In the genomic region with DNA sequence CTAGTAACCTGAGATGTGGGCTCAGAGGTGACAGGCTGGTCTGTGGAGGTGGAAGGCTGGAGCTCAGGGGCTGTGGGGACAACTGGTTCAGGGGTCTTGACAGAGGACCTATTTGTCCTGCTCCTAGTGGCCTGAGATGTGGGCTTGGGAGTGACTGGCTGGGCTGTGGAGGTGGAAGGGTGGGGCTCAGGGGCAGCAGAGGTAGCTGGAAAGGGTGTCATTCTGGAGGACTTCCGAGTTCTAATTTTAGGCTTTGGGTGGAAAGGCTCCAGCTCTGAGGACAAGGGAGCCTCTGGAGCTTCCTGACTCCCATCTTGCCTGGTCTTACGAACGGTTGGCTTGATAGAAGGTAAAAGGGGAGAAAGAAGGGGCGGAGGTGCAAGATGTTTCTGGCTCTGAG, we compare ENCODE assay signal across 20 cellular contexts. TPM values are rescaled to one million over a fixed set of nuclear protein-coding genes. Genes with fewer than 3 reads are reported as not detected.
DNase-seq lines count a peak whose midpoint lies in the region; ATAC-seq and TF ChIP-seq lines count a peak whose summit lies in the region.
"Had no signal": no experiment of that assay in that cellular context is flagged by ENCODE, and none has a peak within 500 bp of the region (broad histone marks: within the 10 kb centered on the region; RNA-seq: fewer than 3 reads in every experiment).

No MANE protein-coding gene starts in this region.

- H3K27ac ChIP-seq in coronary artery = no peak overlapping the region
- H3K27ac ChIP-seq in right cardiac atrium (ENCODE audit: low read length) = peak overlapping the region; percentile 23
- no peak overlapping the region for H3K27ac ChIP-seq in psoas muscle
- H3K27ac ChIP-seq: C4-2B, Peyer's patch had no signal

- CTCF ChIA-PET in MCF 10A (lab: Yijun Ruan, JAX) = interaction anchor here (1.5 to 2.8 kb wide), 2 partner anchors 9 to 16 kb away, joined by 5 to 14 read pairs; partner anchors contain the start of gene TUBB

- H3K9me3 Mint-ChIP-seq in MCF 10A (ENCODE audit: unreplicated experiment) = no peaks in the 10 kb centered on the region

- H3K27me3 ChIP-seq in right cardiac atrium (ENCODE audit: control insufficient read depth, insufficient read depth) (no peaks in the 10 kb centered on the region), psoas muscle (ENCODE audit: insufficient read depth in 3 of 3, low read length in 2 of 3) (no peaks in the 10 kb centered on the region)
- H3K27me3 ChIP-seq: Peyer's patch had no signal

- H3K36me3 Mint-ChIP-seq in T-helper 17 cell (ENCODE audit: low read depth) = peaks cover 24% of the 10 kb centered on the region
- peaks cover 34% of the 10 kb centered on the region for H3K36me3 Mint-ChIP-seq in MCF 10A (ENCODE audit: insufficient read depth, unreplicated experiment)

- H3K4me3 ChIP-seq in coronary artery (no peak overlapping the region), right cardiac atrium (ENCODE audit: low read length) (no peak overlapping the region), psoas muscle (no peak overlapping the region)
- H3K4me3 ChIP-seq: Peyer's patch had no signal

- H3K4me3 Mint-ChIP-seq in T-helper 17 cell (no peak overlapping the region), MCF 10A (ENCODE audit: unreplicated experiment) (no peak overlapping the region)

- no peaks in the 10 kb centered on the region for H3K4me1 ChIP-seq in right cardiac atrium (ENCODE audit: control insufficient read depth, insufficient read depth, low read length)
- H3K4me1 ChIP-seq in psoas muscle = no peaks in the 10 kb centered on the region
- H3K4me1 ChIP-seq: Peyer's patch had no signal

- intact Hi-C loops in right cardiac atrium (cut with DNase I) (no loop called here), psoas muscle (cut with DNase I) (no loop called here), MCF 10A (cut with micrococcal nuclease) (no loop called here)

- H3K27ac Mint-ChIP-seq in T-helper 17 cell (peak overlapping the region; percentile 11), MCF 10A (ENCODE audit: low read depth, unreplicated experiment) (no peak overlapping the region)

- DNase-seq in T-helper 17 cell = no peak
- peak; percentile 49 for DNase-seq in coronary artery (ENCODE audit: low spot score)
- DNase-seq in right cardiac atrium = peak in 2 of 3 donors; percentile 13 to 47
- DNase-seq in psoas muscle = no peak
- no peak for DNase-seq in CD1c-positive myeloid dendritic cell (ENCODE audit: extremely low spot score)
- DNase-seq in MCF 10A (ENCODE audit: unreplicated experiment) = no peak
- DNase-seq: ACHN; AML-193; DMS79 treated with DMSO at 0.1 percent for 48 hours; Kasumi-1; MM.1S; NCI-H1092 treated with DMSO at 0.1 percent for 48 hours; NCI-H146; NCI-H2029 treated with DMSO at 0.1 percent for 48 hours; NCI-H748 treated with DMSO at 0.1 percent for 48 hours; NK-92 treated with Interleukin-12 subunit alpha and Interleukin-12 subunit beta, amount 100 ng/mL, for 24 hours; Peyer's patch; SIG-M5 had no signal

- peaks cover 29% of the 10 kb centered on the region for H3K4me1 Mint-ChIP-seq in T-helper 17 cell
- H3K4me1 Mint-ChIP-seq in MCF 10A (ENCODE audit: insufficient read depth, unreplicated experiment) = peaks cover 16% of the 10 kb centered on the region

- BruUV-seq in MCF 10A (replicated peaks; lab: Mats Ljungman, UMichigan) = no TSS peak

- ATAC-seq in T-helper 17 cell (no peak), right cardiac atrium (peak in 1 of 2 donors; percentile 58), psoas muscle (peak; percentile 64 to 94 (median 86)), HG03175 (IDR thresholded peaks at IDR 0.05; ENCODE audit: unreplicated experiment) (no peak)

- H3K9me3 ChIP-seq in T-helper 17 cell (ENCODE audit: control insufficient read depth, low read length, poor library complexity, severe bottlenecking) = no peaks in the 10 kb centered on the region
- H3K9me3 ChIP-seq in right cardiac atrium (ENCODE audit: control insufficient read depth, low read length) = no peaks in the 10 kb centered on the region
- H3K9me3 ChIP-seq in psoas muscle = no peaks in the 10 kb centered on the region
- H3K9me3 ChIP-seq: Peyer's patch had no signal

- WGBS in right cardiac atrium = 76% methylated on average over 4 of the region's 4 CpGs
- WGBS in psoas muscle, 3 donors = 44 to 59% (median 50%) methylated on average over 4 of the region's 4 CpGs

- POLR2A ChIA-PET in MCF 10A (lab: Yijun Ruan, JAX) = interaction anchor here (0.7 to 1.4 kb wide), 3 partner anchors 10 to 14 kb away, joined by 4 to 7 read pairs (median 5); partner anchors contain the start of genes MDC1 and NRM

- peaks cover 0 to 74% of the 10 kb centered on the region in 2 donors for H3K36me3 ChIP-seq in psoas muscle (ENCODE audit: insufficient read depth in 1 of 2, low read depth in 1 of 2)

- no peaks in the 10 kb centered on the region for H3K27me3 Mint-ChIP-seq in T-helper 17 cell
- no peaks in the 10 kb centered on the region for H3K27me3 Mint-ChIP-seq in MCF 10A (ENCODE audit: insufficient read depth, unreplicated experiment)

- TF ChIP-seq CTCF in coronary artery (IDR thresholded peaks at IDR 0.05) (no peak), psoas muscle (IDR thresholded peaks at IDR 0.05) (no peak), MCF 10A (IDR thresholded peaks at IDR 0.05; ENCODE audit: unreplicated experiment) (no peak)

RNA-seq across cellular contexts. Expression of gene MDC1, which starts 11.5 kb away (rescaled TPM):
- 10 to 100 TPM; 37.4 to 46.5 TPM for total RNA-seq in T-helper 17 cell
- 10 to 100 TPM; 20.7 to 26.6 (median 24.2) TPM for total RNA-seq in right cardiac atrium
- polyA plus RNA-seq in right cardiac atrium = 11.1 TPM
- 10 to 100 TPM; 12.7 to 18.0 (median 15.4) TPM for total RNA-seq in psoas muscle
- polyA plus RNA-seq in psoas muscle = 10 to 100 TPM in 1 of 3 donors, 1 to 10 TPM in 2; 4.1 to 10.9 (median 6.5) TPM
- 50.6 and 54.5 TPM in 2 replicates for total RNA-seq in MCF 10A (2022)

RNA-seq across cellular contexts. Expression of gene TUBB, which starts 14.5 kb away (rescaled TPM):
- total RNA-seq in T-helper 17 cell (100 to 1,000 TPM; 104 to 108 TPM), right cardiac atrium (100 to 1,000 TPM; 130 to 250 (median 200) TPM), psoas muscle (100 to 1,000 TPM; 136 to 220 (median 201) TPM), MCF 10A (2022) (200 and 210 TPM in 2 replicates)
- polyA plus RNA-seq in right cardiac atrium (170 TPM), psoas muscle (100 to 1,000 TPM; 175 to 487 (median 187) TPM)

RNA-seq across cellular contexts. Expression of gene NRM, which starts 14.8 kb away (rescaled TPM):
- total RNA-seq in T-helper 17 cell = 1 to 10 TPM; 4.7 to 5.6 TPM
- total RNA-seq in right cardiac atrium = 1 to 10 TPM; 2.5 to 5.8 (median 5.0) TPM
- 5.3 TPM for polyA plus RNA-seq in right cardiac atrium
- 1 to 10 TPM; 2.2 to 3.9 (median 2.6) TPM for total RNA-seq in psoas muscle
- 1 to 10 TPM; 1.8 to 4.1 (median 1.8) TPM for polyA plus RNA-seq in psoas muscle
- 3.8 and 5.3 TPM in 2 replicates for total RNA-seq in MCF 10A (2022)

RNA-seq across cellular contexts. Expression of gene PPP1R18, which starts 19.2 kb away (rescaled TPM):
- total RNA-seq in T-helper 17 cell (100 to 1,000 TPM in 1 of 2 donors, 10 to 100 TPM in 1; 99.5 to 117 TPM), right cardiac atrium (10 to 100 TPM; 21.8 to 33.9 (median 23.5) TPM), psoas muscle (10 to 100 TPM; 14.2 to 39.7 (median 17.3) TPM), MCF 10A (2022) (66.9 and 74.7 TPM in 2 replicates)
- polyA plus RNA-seq in right cardiac atrium (23.1 TPM), psoas muscle (10 to 100 TPM in 2 of 3 donors, 1 to 10 TPM in 1; 6.7 to 19.7 (median 11.3) TPM)

RNA-seq across cellular contexts. Expression of gene DHX16, which starts 32.8 kb away (rescaled TPM):
- total RNA-seq in T-helper 17 cell (10 to 100 TPM; 23.5 to 25.6 TPM), right cardiac atrium (10 to 100 TPM; 18.2 to 23.4 (median 20.4) TPM), psoas muscle (10 to 100 TPM; 26.6 to 45.4 (median 35.7) TPM), MCF 10A (2022) (41.3 and 49.8 TPM in 2 replicates)
- polyA plus RNA-seq in right cardiac atrium (17.0 TPM), psoas muscle (10 to 100 TPM; 32.1 to 70.3 (median 42.7) TPM)

Comparison
In these comparisons a context has a peak if more than half of its experiments do, and no peak if none do; other contexts are left out.
1. ATAC-seq: peak in psoas muscle (4 of 4); none in T-helper 17 cell (single experiment) and HG03175 (single experiment).
2. DNase-seq: peak in coronary artery (single experiment) and right cardiac atrium (2 of 3); none in T-helper 17 cell (0 of 3), psoas muscle (0 of 2), CD1c-positive myeloid dendritic cell (single experiment) and MCF 10A (single experiment).